In the genomic region with DNA sequence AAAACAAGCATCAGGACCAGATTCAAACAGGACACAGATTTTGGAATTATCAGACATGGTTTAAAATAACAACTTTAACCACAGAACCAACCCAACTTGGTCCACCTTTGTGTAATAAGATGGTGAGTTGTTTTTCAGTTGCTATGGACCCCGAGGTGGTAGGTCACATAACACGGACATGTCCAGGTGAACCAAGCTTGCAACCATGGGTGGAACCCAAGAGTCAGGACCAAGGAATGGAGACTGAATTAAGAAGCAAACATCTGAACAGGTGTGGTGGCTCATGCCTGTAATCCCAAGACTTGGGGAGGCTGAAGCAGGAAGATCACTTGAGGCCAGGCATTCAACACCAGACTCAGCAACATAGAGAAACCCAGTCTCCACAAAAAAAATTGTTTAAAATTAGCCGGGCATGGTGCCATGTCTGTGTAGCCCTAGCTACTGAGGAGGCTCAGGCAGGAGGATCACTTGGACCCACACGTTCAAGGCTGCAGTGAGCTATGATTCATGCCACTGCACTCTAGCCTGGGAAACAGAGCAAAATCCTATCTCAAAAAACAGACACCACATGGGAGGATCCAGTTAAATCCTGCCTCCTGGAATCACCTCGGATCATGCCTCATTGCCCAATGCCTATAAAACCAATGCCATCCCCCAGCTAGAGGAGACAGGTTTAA, we compare ENCODE assay signal across 24 cellular contexts. TPM values are rescaled to one million over a fixed set of nuclear protein-coding genes. Genes with fewer than 3 reads are reported as not detected.
A peak's percentile ranks its signal among the peaks of the same experiment; 100 is the strongest.
DNase-seq lines count a peak whose midpoint lies in the region; ATAC-seq, FAIRE-seq and TF ChIP-seq lines count a peak whose summit lies in the region.
"Had no signal": no experiment of that assay in that cellular context is flagged by ENCODE, and none has a peak within 500 bp of the region (broad histone marks: within the 10 kb centered on the region; RNA-seq: fewer than 3 reads in every experiment).

No MANE protein-coding gene starts in this region.

- H3K36me3 Mint-ChIP-seq in WTC11, result no peaks in the 10 kb centered on the region; the same call in 1 of the 2 replicates
- peaks cover 30% of the 10 kb centered on the region for H3K36me3 Mint-ChIP-seq in type B pancreatic cell

- H3K9me3 Mint-ChIP-seq in WTC11 (no peaks in the 10 kb centered on the region; the same call in 1 of the 2 replicates), type B pancreatic cell (peaks cover 14% of the 10 kb centered on the region)

- POLR2A ChIA-PET in HepG2 (lab: Yijun Ruan, JAX), result interaction anchor here (0.7 to 1.3 kb wide), 3 partner anchors 10 to 72 kb away, joined by 3 read pairs; a partner anchor contains a TSS
- POLR2A ChIA-PET in WTC11 (lab: Charles Lee), result no interaction called here

- TF ChIP-seq POLR2A in HepG2 (IDR thresholded peaks at IDR 0.05; ENCODE audit: insufficient read depth in 1 of 2, low read depth in 2 of 2, low read length in 2 of 2) (no peak), right lobe of liver (IDR thresholded peaks at IDR 0.05) (no peak), lower leg skin (IDR thresholded peaks at IDR 0.05) (no peak)

- peaks cover 95% of the 10 kb centered on the region for H3K79me2 ChIP-seq in HepG2 (ENCODE audit: insufficient read depth, low read length)

- BruUV-seq in HepG2 (replicated peaks; lab: Mats Ljungman, UMichigan), result no TSS peak

- no peak for DNase-seq in HepG2 (ENCODE audit: low spot score)
- DNase-seq in right lobe of liver, result no peak
- no peak for DNase-seq in WTC11 (ENCODE audit: low spot score)
- no peak for DNase-seq in left colon
- DNase-seq in type B pancreatic cell (ENCODE audit: extremely low spot score, unreplicated experiment), result no peak
- no peak for DNase-seq in lower leg skin (ENCODE audit: low spot score in 2 of 2)
- DNase-seq in SJCRH30, result no peak
- no peak for DNase-seq in activated CD4-positive, alpha-beta T cell treated with anti-CD3 and anti-CD28 coated beads for 1 hour
- DNase-seq: activated CD8-positive, alpha-beta T cell treated with anti-CD3 and anti-CD28 coated beads, Interleukin-2, amount 10 ng/mL, durations not matched to agents 7 days and 5 days; activated gamma-delta T cell; BE2C; body of pancreas; IMR-90; left ventricle myocardium superior; NCI-H1092; NCI-H187 treated with DMSO at 0.1 percent for 48 hours; NCI-H2171 treated with DMSO at 0.1 percent for 48 hours; NCI-H524 treated with DMSO at 0.1 percent for 48 hours; posterior cingulate gyrus; sigmoid colon; stimulated activated naive CD4-positive, alpha-beta T cell treated with Interleukin-2 at 50 U/mL for 16 hours had no signal

- no peak for FAIRE-seq in HepG2 (lab: Jason Lieb, UNC)
- FAIRE-seq: G401.6 had no signal

- ATAC-seq in HepG2, result no peak
- no peak for ATAC-seq in right lobe of liver
- ATAC-seq in WTC11, result no peak
- peak; percentile 66 for ATAC-seq in left colon
- ATAC-seq: activated CD8-positive, alpha-beta T cell treated with anti-CD3 and anti-CD28 coated beads, Interleukin-2, amount 10 ng/mL, durations not matched to agents 7 days and 5 days; body of pancreas; left ventricle myocardium superior; Panc1 had no signal

- peaks cover 27% of the 10 kb centered on the region for H4K20me1 ChIP-seq in HepG2 (ENCODE audit: insufficient read depth, low read length)

- no peak overlapping the region for H3K4me3 Mint-ChIP-seq in WTC11
- peak overlapping the region; percentile 27 for H3K4me3 Mint-ChIP-seq in type B pancreatic cell
- H3K4me3 Mint-ChIP-seq: activated CD8-positive, alpha-beta T cell treated with anti-CD3 and anti-CD28 coated beads, Interleukin-2, amount 10 ng/mL, durations not matched to agents 7 days and 5 days had no signal

- H3K9me3 ChIP-seq in HepG2 (ENCODE audit: low read length), result no peaks in the 10 kb centered on the region
- H3K9me3 ChIP-seq in right lobe of liver, result no peaks in the 10 kb centered on the region
- H3K9me3 ChIP-seq in SJCRH30 (replicated peaks), result peaks cover 3% of the 10 kb centered on the region; the same call in 1 of the 2 replicates
- H3K9me3 ChIP-seq: BE2C, body of pancreas, SJSA1 had no signal

- peaks cover 65% of the 10 kb centered on the region for H3K4me1 ChIP-seq in HepG2 (ENCODE audit: insufficient read depth, low read length)
- H3K4me1 ChIP-seq in right lobe of liver, result peaks cover 0 to 16% (median 0%) of the 10 kb centered on the region in 4 donors
- peaks cover 14% of the 10 kb centered on the region for H3K4me1 ChIP-seq in SJCRH30
- H3K4me1 ChIP-seq: BE2C, SJSA1 had no signal

- no peak for TF ChIP-seq RAD21 in HepG2 (CRISPR knock-in tag; IDR thresholded peaks at IDR 0.05)

- H3K27ac Mint-ChIP-seq in WTC11 (peak overlapping the region; percentile 84), type B pancreatic cell (peak overlapping the region; percentile 74)

- intact Hi-C loops in HepG2 (cut with micrococcal nuclease; ENCODE audit: unreplicated experiment), result no loop called here
- intact Hi-C loops in right lobe of liver (cut with DNase I), result no loop called here
- intact Hi-C loops in left colon (cut with DNase I, micrococcal nuclease), result no loop called here
- intact Hi-C loops in lower leg skin (cut with DNase I; ENCODE audit: low total_unique reads), result no loop called here

- no peak overlapping the region for H3K9ac ChIP-seq in HepG2 (ENCODE audit: insufficient read depth, low read depth, low read length)

- TF ChIP-seq EP300 in HepG2 (IDR thresholded peaks at IDR 0.05; ENCODE audit: low read depth in 2 of 2, low read length in 2 of 2) (no peak), HepG2 (CRISPR knock-in tag; IDR thresholded peaks at IDR 0.05; ENCODE audit: borderline replicate concordance) (no peak)

- H3K27ac ChIP-seq in HepG2 (ENCODE audit: extremely low read length, insufficient read depth, low read length) (no peak overlapping the region), right lobe of liver (no peak overlapping the region), SJCRH30 (no peak overlapping the region)
- H3K27ac ChIP-seq: sigmoid colon, SJSA1 had no signal

- in situ Hi-C loops in HepG2 (cut with HindIII; ENCODE audit: extremely low pct_ligation_motif_present, low pct_unique_long_range_greater_than_20kb), result no loop called here

- no peak overlapping the region for H2AFZ ChIP-seq in HepG2 (ENCODE audit: low read length)

- H3K4me3 ChIP-seq in HepG2 (replicated peaks in 1 of 3; ENCODE audit: insufficient read depth in 1 of 3, low read depth in 2 of 3, low read length in 3 of 3) (no peak overlapping the region), right lobe of liver (no peak overlapping the region), lower leg skin (ENCODE audit: low read depth, poor library complexity, severe bottlenecking) (no peak overlapping the region), SJCRH30 (no peak overlapping the region)
- H3K4me3 ChIP-seq: body of pancreas, sigmoid colon, SJSA1 had no signal

- no peak for TF ChIP-seq CTCF in HepG2 (CRISPR knock-in tag; IDR thresholded peaks at IDR 0.05)
- no peak for TF ChIP-seq CTCF in right lobe of liver (IDR thresholded peaks at IDR 0.05)
- TF ChIP-seq CTCF in WTC11 (IDR thresholded peaks at IDR 0.05), result no peak
- no peak for TF ChIP-seq CTCF in type B pancreatic cell (conservative IDR thresholded peaks at IDR 0.05)
- no peak for TF ChIP-seq CTCF in lower leg skin (IDR thresholded peaks at IDR 0.05)

- H3K36me3 ChIP-seq in HepG2 (replicated peaks in 1 of 2; ENCODE audit: control insufficient read depth in 1 of 2, insufficient read depth in 2 of 2, low read length in 2 of 2), result peaks cover 0 to 3% of the 10 kb centered on the region in 2 experiments; a peak in 1 of 5 replicates
- no peaks in the 10 kb centered on the region for H3K36me3 ChIP-seq in right lobe of liver
- H3K36me3 ChIP-seq in SJCRH30, result peaks cover 2% of the 10 kb centered on the region; the same call in 1 of the 2 replicates
- H3K36me3 ChIP-seq: BE2C, sigmoid colon had no signal

- H3K27me3 ChIP-seq in HepG2 (ENCODE audit: control insufficient read depth in 1 of 2, insufficient read depth in 2 of 2, low read length in 2 of 2), result no peaks in the 10 kb centered on the region
- no peaks in the 10 kb centered on the region for H3K27me3 ChIP-seq in right lobe of liver
- H3K27me3 ChIP-seq in SJCRH30, result no peaks in the 10 kb centered on the region
- H3K27me3 ChIP-seq: BE2C, body of pancreas, sigmoid colon, SJSA1 had no signal

- H3K4me2 ChIP-seq in HepG2 (ENCODE audit: low read depth, low read length), result no peak overlapping the region

- H3K4me1 Mint-ChIP-seq in WTC11 (peaks cover 53% of the 10 kb centered on the region), type B pancreatic cell (ENCODE audit: unreplicated experiment) (peaks cover 19% of the 10 kb centered on the region)

- H3K27me3 Mint-ChIP-seq in WTC11 (ENCODE audit: low read depth), result no peaks in the 10 kb centered on the region
- H3K27me3 Mint-ChIP-seq in type B pancreatic cell, result no peaks in the 10 kb centered on the region

- 85% methylated on average over 5 of the region's 5 CpGs for WGBS in HepG2 (ENCODE audit: low lambda C conversion rate)
- 87% methylated on average over 3 of the region's 5 CpGs for WGBS in right lobe of liver (ENCODE audit: insufficient coverage, low coverage, low lambda C conversion rate, missing lambda C conversion rate)
- WGBS in lower leg skin, 2 donors, result 87 to 91% methylated on average over 5 of the region's 5 CpGs

- CTCF ChIA-PET in HepG2 (lab: Yijun Ruan, JAX; ENCODE audit: low intra/inter-chr PET ratio, low total read pairs), result no interaction called here
- CTCF ChIA-PET in WTC11 (lab: Charles Lee), result interaction anchor here (0.9 to 2.9 kb wide), 2 partner anchors 11 to 210 kb away, joined by 3 to 11 read pairs; a partner anchor contains a TSS

RNA-seq across cellular contexts. Expression of a gene that starts 10.6 kb away (rescaled TPM):
- 52.8 and 79.5 TPM in 2 replicates for total RNA-seq in HepG2 (2016; rRNA removed; fragmentation: Illumina TruSeq; extraction: Trizol)
- 116 and 122 TPM in 2 replicates for total RNA-seq in HepG2 (2016; cell fraction: cytosol; rRNA removed; fragmentation: Illumina TruSeq; extraction: Trizol; ENCODE audit: low read depth)
- 55.6 and 78.0 TPM in 2 replicates for total RNA-seq in HepG2 (2016; cell fraction: insoluble cytoplasmic fraction; rRNA removed; fragmentation: Illumina TruSeq; extraction: Trizol)
- total RNA-seq in HepG2 (2016; cell fraction: membrane; rRNA removed; fragmentation: Illumina TruSeq; extraction: Trizol), result 44.6 and 47.8 TPM in 2 replicates
- total RNA-seq in HepG2 (2016; cell fraction: nucleus; rRNA removed; fragmentation: Illumina TruSeq; extraction: Trizol), result 33.0 and 35.9 TPM in 2 replicates
- 35.6 and 61.1 TPM in 2 replicates for polyA plus RNA-seq in HepG2 (2011; rRNA removed)
- polyA plus RNA-seq in HepG2 (2011; cell fraction: cytosol; rRNA removed), result 23.4 and 43.1 TPM in 2 replicates
- 33.0 and 38.2 TPM in 2 replicates for polyA plus RNA-seq in HepG2 (2011; cell fraction: nucleus; rRNA removed)
- 20.2 and 22.4 TPM in 2 replicates for polyA plus RNA-seq in HepG2 (2012)
- 2.3 and 2.6 TPM in 2 replicates for polyA plus RNA-seq in HepG2 (2016; cell fraction: cytosol; fragmentation: Illumina TruSeq; extraction: Trizol; ENCODE audit: low read depth)
- 67.1 and 71.0 TPM in 2 replicates for polyA plus RNA-seq in HepG2 (2016; cell fraction: insoluble cytoplasmic fraction; fragmentation: Illumina TruSeq; extraction: Trizol; ENCODE audit: low read depth)
- polyA plus RNA-seq in HepG2 (2016; cell fraction: membrane; fragmentation: Illumina TruSeq; extraction: Trizol; ENCODE audit: low read depth), result 10.9 and 11.4 TPM in 2 replicates
- 30.4 TPM in 2 replicates for polyA plus RNA-seq in HepG2 (2016; cell fraction: nucleus; fragmentation: Illumina TruSeq; extraction: Trizol; ENCODE audit: insufficient read depth, low read depth)
- polyA minus RNA-seq in HepG2 (2011; rRNA and poly(A)+ RNA removed; ENCODE audit: low replicate concordance), result 104 and 144 TPM in 2 replicates
- 55.4 and 66.1 TPM in 2 replicates for polyA minus RNA-seq in HepG2 (2011; cell fraction: cytosol; rRNA and poly(A)+ RNA removed)
- 44.7 and 50.8 TPM in 2 replicates for polyA minus RNA-seq in HepG2 (2011; cell fraction: nucleus; rRNA and poly(A)+ RNA removed)
- 10 to 100 TPM; 16.3 to 29.9 (median 19.3) TPM for total RNA-seq in right lobe of liver
- total RNA-seq in WTC11 (2021), result 97.5 to 108 TPM (median 100 TPM) in 3 replicates
- 100 to 1,000 TPM; 117 to 126 TPM for total RNA-seq in left colon
- total RNA-seq in type B pancreatic cell (ENCODE audit: low replicate concordance), result 78.6 and 174 TPM in 2 replicates
- 100 to 1,000 TPM in 3 of 4 donors, 10 to 100 TPM in 1; 82.5 to 201 (median 156) TPM for total RNA-seq in lower leg skin
- 65.7 and 73.0 TPM in 2 replicates for total RNA-seq in SJCRH30 (2014; rRNA removed; shearing (Covaris generic))

RNA-seq across cellular contexts. Expression of a gene that starts 57.1 kb away (rescaled TPM):
- total RNA-seq in HepG2 (2016; rRNA removed; fragmentation: Illumina TruSeq; extraction: Trizol) (55.3 and 76.3 TPM in 2 replicates), right lobe of liver (10 to 100 TPM; 65.8 to 96.8 (median 79.8) TPM), WTC11 (2021) (13.8 to 15.3 TPM (median 14.3 TPM) in 3 replicates), left colon (10 to 100 TPM; 41.1 to 54.4 TPM), type B pancreatic cell (ENCODE audit: low replicate concordance) (37.5 and 38.6 TPM in 2 replicates), lower leg skin (10 to 100 TPM; 26.7 to 52.8 (median 50.2) TPM)
- 26.8 and 28.8 TPM in 2 replicates for total RNA-seq in HepG2 (2016; cell fraction: cytosol; rRNA removed; fragmentation: Illumina TruSeq; extraction: Trizol; ENCODE audit: low read depth)
- total RNA-seq in HepG2 (2016; cell fraction: insoluble cytoplasmic fraction; rRNA removed; fragmentation: Illumina TruSeq; extraction: Trizol), result 57.7 and 86.7 TPM in 2 replicates
- total RNA-seq in HepG2 (2016; cell fraction: membrane; rRNA removed; fragmentation: Illumina TruSeq; extraction: Trizol), result 36.5 and 40.1 TPM in 2 replicates
- 32.2 and 40.4 TPM in 2 replicates for total RNA-seq in HepG2 (2016; cell fraction: nucleus; rRNA removed; fragmentation: Illumina TruSeq; extraction: Trizol)
- polyA plus RNA-seq in HepG2 (2011; rRNA removed), result 57.7 and 80.2 TPM in 2 replicates
- polyA plus RNA-seq in HepG2 (2011; cell fraction: cytosol; rRNA removed), result 36.9 and 43.5 TPM in 2 replicates
- polyA plus RNA-seq in HepG2 (2011; cell fraction: nucleus; rRNA removed), result 22.2 and 23.4 TPM in 2 replicates
- 47.7 and 65.1 TPM in 2 replicates for polyA plus RNA-seq in HepG2 (2012)
- polyA plus RNA-seq in HepG2 (2016; cell fraction: cytosol; fragmentation: Illumina TruSeq; extraction: Trizol; ENCODE audit: low read depth), result 18.6 and 21.0 TPM in 2 replicates
- 69.6 and 82.4 TPM in 2 replicates for polyA plus RNA-seq in HepG2 (2016; cell fraction: insoluble cytoplasmic fraction; fragmentation: Illumina TruSeq; extraction: Trizol; ENCODE audit: low read depth)
- polyA plus RNA-seq in HepG2 (2016; cell fraction: membrane; fragmentation: Illumina TruSeq; extraction: Trizol; ENCODE audit: low read depth), result 26.5 and 28.6 TPM in 2 replicates
- polyA plus RNA-seq in HepG2 (2016; cell fraction: nucleus; fragmentation: Illumina TruSeq; extraction: Trizol; ENCODE audit: insufficient read depth, low read depth), result 38.5 and 39.3 TPM in 2 replicates
- 28.6 and 43.8 TPM in 2 replicates for polyA minus RNA-seq in HepG2 (2011; rRNA and poly(A)+ RNA removed; ENCODE audit: low replicate concordance)
- polyA minus RNA-seq in HepG2 (2011; cell fraction: cytosol; rRNA and poly(A)+ RNA removed), result 58.9 and 62.7 TPM in 2 replicates
- 66.0 and 70.4 TPM in 2 replicates for polyA minus RNA-seq in HepG2 (2011; cell fraction: nucleus; rRNA and poly(A)+ RNA removed)
- 39.0 and 41.4 TPM in 2 replicates for total RNA-seq in SJCRH30 (2014; rRNA removed; shearing (Covaris generic))
